Comparison of ENCODE assay signal across 8 cellular contexts in genomic region chr19:8423821-8424223, GRCh38. TPM values are rescaled to one million over a fixed set of nuclear protein-coding genes. Genes with fewer than 3 reads are reported as not detected.
DNase-seq lines count a peak whose midpoint lies in the region; ATAC-seq and TF ChIP-seq lines count a peak whose summit lies in the region.

No MANE protein-coding gene starts in this region.

- peak overlapping the region; percentile 90 to 97 (median 97) for H3K27ac ChIP-seq in right lobe of liver

- intact Hi-C loops in dendritic cell treated with granulocyte-macrophage colony-stimulating factor and Interleukin-4, amounts not matched to agents 40 ng/mL and 50 ng/mL, for 4 days (cut with micrococcal nuclease): no loop called here
- intact Hi-C loops in right lobe of liver (cut with DNase I): no loop called here

- H3K36me3 ChIP-seq in right lobe of liver: peaks cover 0 to 5% (median 2%) of the 10 kb centered on the region in 4 donors

- DNase-seq in Daoy (ENCODE audit: low read depth) (peak; percentile 96), NCI-H446 treated with DMSO at 0.1 percent for 48 hours (lab: John Stamatoyannopoulos, UW) (peak; percentile 59), right lobe of liver (peak; percentile 91 to 94 (median 93)), type B pancreatic cell (ENCODE audit: extremely low spot score, unreplicated experiment) (no peak)
- no peak for DNase-seq in activated CD4-positive, alpha-beta T cell treated with anti-CD3 and anti-CD28 coated beads for 48 hours

- no peak for TF ChIP-seq CTCF in right lobe of liver (IDR thresholded peaks at IDR 0.05)
- no peak for TF ChIP-seq CTCF in type B pancreatic cell (conservative IDR thresholded peaks at IDR 0.05)

- H3K27me3 ChIP-seq in right lobe of liver: no peaks in the 10 kb centered on the region

- peak overlapping the region; percentile 97 for H3K27ac Mint-ChIP-seq in dendritic cell treated with granulocyte-macrophage colony-stimulating factor and Interleukin-4, amounts not matched to agents 40 ng/mL and 50 ng/mL, for 4 days
- H3K27ac Mint-ChIP-seq in type B pancreatic cell: peak overlapping the region; percentile 70

- peaks cover 67% of the 10 kb centered on the region for H3K36me3 Mint-ChIP-seq in dendritic cell treated with granulocyte-macrophage colony-stimulating factor and Interleukin-4, amounts not matched to agents 40 ng/mL and 50 ng/mL, for 4 days (ENCODE audit: low read depth)
- H3K36me3 Mint-ChIP-seq in type B pancreatic cell: no peaks in the 10 kb centered on the region

- peak overlapping the region; percentile 66 for H3K4me3 Mint-ChIP-seq in dendritic cell treated with granulocyte-macrophage colony-stimulating factor and Interleukin-4, amounts not matched to agents 40 ng/mL and 50 ng/mL, for 4 days
- no peak overlapping the region for H3K4me3 Mint-ChIP-seq in type B pancreatic cell

- WGBS in right lobe of liver (ENCODE audit: insufficient coverage, low coverage, low lambda C conversion rate, missing lambda C conversion rate): 17% methylated on average over 8 of the region's 9 CpGs

- H3K9me3 Mint-ChIP-seq in dendritic cell treated with granulocyte-macrophage colony-stimulating factor and Interleukin-4, amounts not matched to agents 40 ng/mL and 50 ng/mL, for 4 days: no peaks in the 10 kb centered on the region
- no peaks in the 10 kb centered on the region for H3K9me3 Mint-ChIP-seq in type B pancreatic cell

- no peak overlapping the region for H3K4me3 ChIP-seq in right lobe of liver

- H3K27me3 Mint-ChIP-seq in dendritic cell treated with granulocyte-macrophage colony-stimulating factor and Interleukin-4, amounts not matched to agents 40 ng/mL and 50 ng/mL, for 4 days: no peaks in the 10 kb centered on the region
- no peaks in the 10 kb centered on the region for H3K27me3 Mint-ChIP-seq in type B pancreatic cell

- no peaks in the 10 kb centered on the region for H3K9me3 ChIP-seq in right lobe of liver

- H3K4me1 Mint-ChIP-seq in dendritic cell treated with granulocyte-macrophage colony-stimulating factor and Interleukin-4, amounts not matched to agents 40 ng/mL and 50 ng/mL, for 4 days (ENCODE audit: low read depth): peaks cover 31% of the 10 kb centered on the region
- H3K4me1 Mint-ChIP-seq in type B pancreatic cell (ENCODE audit: unreplicated experiment): peaks cover 11% of the 10 kb centered on the region

- ATAC-seq in right lobe of liver: peak; percentile 81 to 87 (median 86)
- ATAC-seq in HG03108 (IDR thresholded peaks at IDR 0.05; ENCODE audit: unreplicated experiment): no peak
- ATAC-seq in GM18907 (IDR thresholded peaks at IDR 0.05; ENCODE audit: unreplicated experiment): no peak

- H3K4me1 ChIP-seq in right lobe of liver: peaks cover 0 to 24% (median 15%) of the 10 kb centered on the region in 4 donors

- no peak for TF ChIP-seq POLR2A in right lobe of liver (IDR thresholded peaks at IDR 0.05)

RNA-seq across cellular contexts. Expression of gene MARCHF2, which starts 10.7 kb away (rescaled TPM):
- total RNA-seq in Daoy (2014; rRNA removed; shearing (Covaris generic)): 12.3 and 17.8 TPM in 2 replicates
- total RNA-seq in right lobe of liver: 100 to 1,000 TPM in 2 of 6 experiments, 10 to 100 TPM in 4; 22.5 to 146 (median 32.3) TPM
- 15.5 and 24.7 TPM in 2 replicates for total RNA-seq in type B pancreatic cell (ENCODE audit: low replicate concordance)

RNA-seq across cellular contexts. Expression of gene HNRNPM, which starts 21.0 kb away (rescaled TPM):
- 140 and 162 TPM in 2 replicates for total RNA-seq in Daoy (2014; rRNA removed; shearing (Covaris generic))
- total RNA-seq in right lobe of liver: 10 to 100 TPM; 31.8 to 82.5 (median 58.6) TPM
- total RNA-seq in type B pancreatic cell (ENCODE audit: low replicate concordance): 197 and 317 TPM in 2 replicates

RNA-seq across cellular contexts. Expression of gene RAB11B, which starts 33.7 kb away (rescaled TPM):
- total RNA-seq in Daoy (2014; rRNA removed; shearing (Covaris generic)): 3.5 and 9.0 TPM in 2 replicates
- total RNA-seq in right lobe of liver (10 to 100 TPM; 27.2 to 58.0 (median 54.2) TPM), type B pancreatic cell (ENCODE audit: low replicate concordance) (106 and 123 TPM in 2 replicates)

RNA-seq across cellular contexts. Expression of gene ANGPTL4, which starts 59.9 kb away (rescaled TPM):
- 0.86 TPM in 1 of 2 replicates, not detected in the other for total RNA-seq in Daoy (2014; rRNA removed; shearing (Covaris generic))
- 100 to 1,000 TPM in 3 of 6 experiments, 10 to 100 TPM in 2, 1 to 10 TPM in 1; 2.3 to 204 (median 125) TPM for total RNA-seq in right lobe of liver
- 4.2 and 4.7 TPM in 2 replicates for total RNA-seq in type B pancreatic cell (ENCODE audit: low replicate concordance)

Comparison
In these comparisons a context has a peak if more than half of its experiments do, and no peak if none do; other contexts are left out.
1. DNase-seq: peak in Daoy (single experiment), NCI-H446 treated with DMSO at 0.1 percent for 48 hours (single experiment) and right lobe of liver (3 of 3); none in type B pancreatic cell (single experiment) and activated CD4-positive, alpha-beta T cell treated with anti-CD3 and anti-CD28 coated beads for 48 hours (single experiment).
2. ATAC-seq: peak in right lobe of liver (4 of 4); none in HG03108 (single experiment) and GM18907 (single experiment).